Comparison of ENCODE assay signal across 21 cellular contexts in genomic region chr17:34452769-34453168, GRCh38.
"Had no signal": no experiment of that assay in that cellular context is flagged by ENCODE, and none has a peak within 500 bp of the region (broad histone marks: within the 10 kb centered on the region; RNA-seq: fewer than 3 reads in every experiment).

No MANE protein-coding gene starts in this region.

- H3K9me3 Mint-ChIP-seq: immature natural killer cell; memory B cell; nephron; stimulated activated naive B cell treated with anti-CD40 and anti-IgM and Interleukin-4, amounts not matched to agents 10 μg/mL and 1 μg/mL and 100 μg/mL, for 72 hours had no signal

- H3K79me2 ChIP-seq: parathyroid adenoma had no signal

- H3K4me3 ChIP-seq: left lung, lower lobe of right lung, prostate gland, right lobe of liver, stomach, thoracic aorta, transverse colon had no signal

- H3K27ac ChIP-seq: foreskin keratinocyte, left lung, lower lobe of right lung, parathyroid adenoma, prostate gland, right lobe of liver, stomach, thoracic aorta, transverse colon had no signal

- H2AFZ ChIP-seq: parathyroid adenoma had no signal

- H3K4me1 Mint-ChIP-seq: immature natural killer cell; memory B cell; naive B cell; nephron; stimulated activated naive B cell treated with anti-CD40 and anti-IgM and Interleukin-4, amounts not matched to agents 10 μg/mL and 1 μg/mL and 100 μg/mL, for 72 hours had no signal

- ATAC-seq: esophagus mucosa; foreskin keratinocyte; left lung; lower lobe of right lung; right lobe of liver; stimulated activated naive B cell treated with anti-CD40 and anti-IgM and Interleukin-4, amounts not matched to agents 10 μg/mL and 1 μg/mL and 100 μg/mL, for 72 hours had no signal

- DNase-seq: cortex of kidney; effector memory CD4-positive, alpha-beta T cell; foreskin keratinocyte; immature natural killer cell; left lung; lower lobe of right lung; naive B cell; right lobe of liver; stimulated activated CD4-positive, alpha-beta T cell treated with anti-CD3 and anti-CD28 coated beads, Interleukin-4, amount 100 ng/mL, for 1 hour; stimulated activated naive B cell treated with anti-CD40 and anti-IgM and Interleukin-4, amounts not matched to agents 10 μg/mL and 1 μg/mL and 100 μg/mL, for 72 hours; stomach; substantia nigra; transverse colon had no signal

- H3K9me3 ChIP-seq: left lung, lower lobe of right lung, prostate gland, right lobe of liver, stomach, thoracic aorta, transverse colon had no signal

- H3K36me3 Mint-ChIP-seq: immature natural killer cell; memory B cell; naive B cell; stimulated activated naive B cell treated with anti-CD40 and anti-IgM and Interleukin-4, amounts not matched to agents 10 μg/mL and 1 μg/mL and 100 μg/mL, for 72 hours had no signal

- FAIRE-seq: endometrium, keratinocyte had no signal

- H3K9ac ChIP-seq: parathyroid adenoma had no signal

- H3K4me1 ChIP-seq: foreskin keratinocyte, left lung, lower lobe of right lung, parathyroid adenoma, prostate gland, right lobe of liver, stomach, transverse colon had no signal

- H3K36me3 ChIP-seq: left lung, lower lobe of right lung, prostate gland, right lobe of liver, stomach, thoracic aorta, transverse colon had no signal

- H3K27me3 ChIP-seq: foreskin keratinocyte, right lobe of liver had no signal

- H3K27ac Mint-ChIP-seq: immature natural killer cell; memory B cell; nephron; stimulated activated naive B cell treated with anti-CD40 and anti-IgM and Interleukin-4, amounts not matched to agents 10 μg/mL and 1 μg/mL and 100 μg/mL, for 72 hours had no signal

- H3K4me3 Mint-ChIP-seq: immature natural killer cell; memory B cell; naive B cell; nephron; stimulated activated naive B cell treated with anti-CD40 and anti-IgM and Interleukin-4, amounts not matched to agents 10 μg/mL and 1 μg/mL and 100 μg/mL, for 72 hours had no signal
